In the genomic region with DNA sequence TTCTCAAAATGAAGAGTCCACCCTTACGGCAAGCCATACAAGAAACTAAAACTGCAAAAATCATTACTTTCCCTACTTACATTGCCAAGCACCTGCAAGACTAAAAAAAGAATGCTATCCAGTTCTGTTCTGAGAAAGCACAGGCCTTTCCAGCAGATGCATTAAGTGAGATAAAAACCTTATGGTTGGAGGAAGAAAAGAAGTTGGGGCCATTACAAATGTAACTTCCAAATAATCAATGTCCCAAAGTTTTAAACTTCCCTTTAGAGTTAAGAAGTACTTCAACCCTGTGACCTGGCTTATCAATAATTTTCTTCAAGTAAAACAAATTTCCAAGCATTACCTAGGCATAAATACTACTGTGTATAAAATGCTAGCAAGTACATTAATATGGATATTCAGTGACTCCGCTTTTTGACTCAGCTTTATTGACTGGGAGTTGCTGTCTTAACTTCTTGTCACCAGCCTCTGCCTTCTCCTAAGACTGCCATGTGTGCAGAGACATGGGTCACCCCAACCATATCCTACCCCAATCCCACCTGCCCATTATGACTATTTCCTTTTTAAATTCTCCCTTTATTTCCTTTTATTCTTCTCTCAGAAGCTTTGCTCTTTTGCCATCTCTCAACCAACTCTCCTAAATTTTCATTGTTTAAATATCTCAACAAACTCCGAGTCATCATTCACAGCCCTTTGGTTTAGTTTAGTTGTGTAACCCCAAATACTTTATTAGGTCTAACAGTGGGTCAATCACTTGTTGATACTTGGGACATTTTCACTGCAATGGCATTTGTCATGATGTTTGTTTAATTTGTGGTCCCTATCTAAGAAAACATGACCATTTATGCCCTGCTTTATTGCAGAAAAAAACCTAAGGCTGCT, we compare ENCODE assay signal across 1 cellular context.
TF ChIP-seq lines count a peak whose summit lies in the region.

No MANE protein-coding gene starts in this region.

TF ChIP-seq in GM23338, 12 proteins besides CTCF, POLR2A, EP300 and RAD21 (continued from another document):
- TF ChIP-seq, protein P1, sequence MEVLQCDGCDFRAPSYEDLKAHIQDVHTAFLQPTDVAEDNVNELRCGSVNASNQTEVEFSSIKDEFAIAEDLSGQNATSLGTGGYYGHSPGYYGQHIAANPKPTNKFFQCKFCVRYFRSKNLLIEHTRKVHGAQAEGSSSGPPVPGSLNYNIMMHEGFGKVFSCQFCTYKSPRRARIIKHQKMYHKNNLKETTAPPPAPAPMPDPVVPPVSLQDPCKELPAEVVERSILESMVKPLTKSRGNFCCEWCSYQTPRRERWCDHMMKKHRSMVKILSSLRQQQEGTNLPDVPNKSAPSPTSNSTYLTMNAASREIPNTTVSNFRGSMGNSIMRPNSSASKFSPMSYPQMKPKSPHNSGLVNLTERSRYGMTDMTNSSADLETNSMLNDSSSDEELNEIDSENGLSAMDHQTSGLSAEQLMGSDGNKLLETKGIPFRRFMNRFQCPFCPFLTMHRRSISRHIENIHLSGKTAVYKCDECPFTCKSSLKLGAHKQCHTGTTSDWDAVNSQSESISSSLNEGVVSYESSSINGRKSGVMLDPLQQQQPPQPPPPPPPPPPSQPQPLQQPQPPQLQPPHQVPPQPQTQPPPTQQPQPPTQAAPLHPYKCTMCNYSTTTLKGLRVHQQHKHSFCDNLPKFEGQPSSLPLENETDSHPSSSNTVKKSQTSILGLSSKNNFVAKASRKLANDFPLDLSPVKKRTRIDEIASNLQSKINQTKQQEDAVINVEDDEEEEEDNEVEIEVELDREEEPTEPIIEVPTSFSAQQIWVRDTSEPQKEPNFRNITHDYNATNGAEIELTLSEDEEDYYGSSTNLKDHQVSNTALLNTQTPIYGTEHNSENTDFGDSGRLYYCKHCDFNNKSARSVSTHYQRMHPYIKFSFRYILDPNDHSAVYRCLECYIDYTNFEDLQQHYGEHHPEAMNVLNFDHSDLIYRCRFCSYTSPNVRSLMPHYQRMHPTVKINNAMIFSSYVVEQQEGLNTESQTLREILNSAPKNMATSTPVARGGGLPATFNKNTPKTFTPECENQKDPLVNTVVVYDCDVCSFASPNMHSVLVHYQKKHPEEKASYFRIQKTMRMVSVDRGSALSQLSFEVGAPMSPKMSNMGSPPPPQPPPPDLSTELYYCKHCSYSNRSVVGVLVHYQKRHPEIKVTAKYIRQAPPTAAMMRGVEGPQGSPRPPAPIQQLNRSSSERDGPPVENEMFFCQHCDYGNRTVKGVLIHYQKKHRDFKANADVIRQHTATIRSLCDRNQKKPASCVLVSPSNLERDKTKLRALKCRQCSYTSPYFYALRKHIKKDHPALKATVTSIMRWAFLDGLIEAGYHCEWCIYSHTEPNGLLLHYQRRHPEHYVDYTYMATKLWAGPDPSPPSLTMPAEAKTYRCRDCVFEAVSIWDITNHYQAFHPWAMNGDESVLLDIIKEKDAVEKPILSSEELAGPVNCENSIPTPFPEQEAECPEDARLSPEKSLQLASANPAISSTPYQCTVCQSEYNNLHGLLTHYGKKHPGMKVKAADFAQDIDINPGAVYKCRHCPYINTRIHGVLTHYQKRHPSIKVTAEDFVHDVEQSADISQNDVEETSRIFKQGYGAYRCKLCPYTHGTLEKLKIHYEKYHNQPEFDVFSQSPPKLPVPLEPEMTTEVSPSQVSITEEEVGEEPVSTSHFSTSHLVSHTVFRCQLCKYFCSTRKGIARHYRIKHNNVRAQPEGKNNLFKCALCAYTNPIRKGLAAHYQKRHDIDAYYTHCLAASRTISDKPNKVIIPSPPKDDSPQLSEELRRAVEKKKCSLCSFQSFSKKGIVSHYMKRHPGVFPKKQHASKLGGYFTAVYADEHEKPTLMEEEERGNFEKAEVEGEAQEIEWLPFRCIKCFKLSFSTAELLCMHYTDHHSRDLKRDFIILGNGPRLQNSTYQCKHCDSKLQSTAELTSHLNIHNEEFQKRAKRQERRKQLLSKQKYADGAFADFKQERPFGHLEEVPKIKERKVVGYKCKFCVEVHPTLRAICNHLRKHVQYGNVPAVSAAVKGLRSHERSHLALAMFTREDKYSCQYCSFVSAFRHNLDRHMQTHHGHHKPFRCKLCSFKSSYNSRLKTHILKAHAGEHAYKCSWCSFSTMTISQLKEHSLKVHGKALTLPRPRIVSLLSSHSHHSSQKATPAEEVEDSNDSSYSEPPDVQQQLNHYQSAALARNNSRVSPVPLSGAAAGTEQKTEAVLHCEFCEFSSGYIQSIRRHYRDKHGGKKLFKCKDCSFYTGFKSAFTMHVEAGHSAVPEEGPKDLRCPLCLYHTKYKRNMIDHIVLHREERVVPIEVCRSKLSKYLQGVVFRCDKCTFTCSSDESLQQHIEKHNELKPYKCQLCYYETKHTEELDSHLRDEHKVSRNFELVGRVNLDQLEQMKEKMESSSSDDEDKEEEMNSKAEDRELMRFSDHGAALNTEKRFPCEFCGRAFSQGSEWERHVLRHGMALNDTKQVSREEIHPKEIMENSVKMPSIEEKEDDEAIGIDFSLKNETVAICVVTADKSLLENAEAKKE (CRISPR knock-in tag; IDR thresholded peaks at IDR 0.05), result no peak
- TF ChIP-seq CREB1 (CRISPR knock-in tag; IDR thresholded peaks at IDR 0.05; ENCODE audit: low read depth) (no peak), STAT1 (IDR thresholded peaks at IDR 0.05; ENCODE audit: unreplicated experiment) (no peak), ZNF331 (CRISPR knock-in tag; IDR thresholded peaks at IDR 0.05; ENCODE audit: low read depth) (no peak), POLR2AphosphoS5 (IDR thresholded peaks at IDR 0.05; ENCODE audit: low read depth) (no peak), EZH2 (IDR thresholded peaks at IDR 0.05; ENCODE audit: low read depth, unreplicated experiment) (no peak), EZH2phosphoT487 (IDR thresholded peaks at IDR 0.05; ENCODE audit: unreplicated experiment) (no peak), JUNB (IDR thresholded peaks at IDR 0.05; ENCODE audit: unreplicated experiment) (no peak), ZNF114 (CRISPR knock-in tag; IDR thresholded peaks at IDR 0.05) (no peak)
- TF ChIP-seq, protein P2, sequence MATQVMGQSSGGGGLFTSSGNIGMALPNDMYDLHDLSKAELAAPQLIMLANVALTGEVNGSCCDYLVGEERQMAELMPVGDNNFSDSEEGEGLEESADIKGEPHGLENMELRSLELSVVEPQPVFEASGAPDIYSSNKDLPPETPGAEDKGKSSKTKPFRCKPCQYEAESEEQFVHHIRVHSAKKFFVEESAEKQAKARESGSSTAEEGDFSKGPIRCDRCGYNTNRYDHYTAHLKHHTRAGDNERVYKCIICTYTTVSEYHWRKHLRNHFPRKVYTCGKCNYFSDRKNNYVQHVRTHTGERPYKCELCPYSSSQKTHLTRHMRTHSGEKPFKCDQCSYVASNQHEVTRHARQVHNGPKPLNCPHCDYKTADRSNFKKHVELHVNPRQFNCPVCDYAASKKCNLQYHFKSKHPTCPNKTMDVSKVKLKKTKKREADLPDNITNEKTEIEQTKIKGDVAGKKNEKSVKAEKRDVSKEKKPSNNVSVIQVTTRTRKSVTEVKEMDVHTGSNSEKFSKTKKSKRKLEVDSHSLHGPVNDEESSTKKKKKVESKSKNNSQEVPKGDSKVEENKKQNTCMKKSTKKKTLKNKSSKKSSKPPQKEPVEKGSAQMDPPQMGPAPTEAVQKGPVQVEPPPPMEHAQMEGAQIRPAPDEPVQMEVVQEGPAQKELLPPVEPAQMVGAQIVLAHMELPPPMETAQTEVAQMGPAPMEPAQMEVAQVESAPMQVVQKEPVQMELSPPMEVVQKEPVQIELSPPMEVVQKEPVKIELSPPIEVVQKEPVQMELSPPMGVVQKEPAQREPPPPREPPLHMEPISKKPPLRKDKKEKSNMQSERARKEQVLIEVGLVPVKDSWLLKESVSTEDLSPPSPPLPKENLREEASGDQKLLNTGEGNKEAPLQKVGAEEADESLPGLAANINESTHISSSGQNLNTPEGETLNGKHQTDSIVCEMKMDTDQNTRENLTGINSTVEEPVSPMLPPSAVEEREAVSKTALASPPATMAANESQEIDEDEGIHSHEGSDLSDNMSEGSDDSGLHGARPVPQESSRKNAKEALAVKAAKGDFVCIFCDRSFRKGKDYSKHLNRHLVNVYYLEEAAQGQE (IDR thresholded peaks at IDR 0.05; ENCODE audit: unreplicated experiment), result no peak
TF ChIP-seq in GM23338: peak in this region for 0.
